15 cellular contexts compared by ENCODE assay signal in the genomic region with DNA sequence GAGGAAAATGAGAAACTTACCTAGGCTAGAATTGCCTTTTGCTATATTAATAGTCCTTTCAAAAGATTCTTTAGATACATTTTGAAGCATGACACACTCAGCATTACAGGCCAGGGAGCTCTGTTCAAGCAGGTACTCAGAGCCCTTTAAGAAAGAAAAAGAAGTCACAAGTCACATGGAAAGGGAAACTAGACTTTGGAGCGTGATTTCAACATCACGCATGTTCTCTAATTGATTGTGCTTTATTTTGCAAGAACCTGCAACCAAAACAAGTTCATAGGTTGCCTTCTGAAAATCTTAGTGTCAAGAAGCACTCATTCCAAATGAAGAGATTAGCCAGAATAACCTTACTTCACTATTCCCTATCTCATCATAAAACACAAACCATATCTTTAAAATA.
DNase-seq lines count a peak whose midpoint lies in the region; ATAC-seq, FAIRE-seq and TF ChIP-seq lines count a peak whose summit lies in the region.
"Had no signal": no experiment of that assay in that cellular context is flagged by ENCODE, and none has a peak within 500 bp of the region (broad histone marks: within the 10 kb centered on the region; RNA-seq: fewer than 3 reads in every experiment).

No MANE protein-coding gene starts in this region.

- no peak overlapping the region for H2AFZ ChIP-seq in hepatocyte

- DNase-seq in NOMO-1 treated with DMSO at 0.1 percent for 48 hours (lab: John Stamatoyannopoulos, UW; ENCODE audit: unreplicated experiment) (peak; percentile 0), NOMO-1 (lab: John Stamatoyannopoulos, UW; ENCODE audit: unreplicated experiment in 2 of 2) (no peak), hepatocyte (ENCODE audit: low spot score) (peak; percentile 26), right lobe of liver (peak in 1 of 3 donors; percentile 63), H54 (ENCODE audit: insufficient read length, low spot score) (no peak), heart right ventricle (no peak)
- no peak for DNase-seq in effector CD8-positive, alpha-beta T cell (lab: John Stamatoyannopoulos, UW)
- DNase-seq: 8988T; AML-193; CD4-positive, CD25-positive, alpha-beta regulatory T cell; DMS53; GF-D8 had no signal

- no peaks in the 10 kb centered on the region for H3K79me2 ChIP-seq in hepatocyte

- 80% methylated on average over 2 of the region's 2 CpGs for WGBS in hepatocyte (ENCODE audit: low lambda C conversion rate, missing lambda C conversion rate)
- WGBS in right lobe of liver (ENCODE audit: insufficient coverage, low coverage, low lambda C conversion rate, missing lambda C conversion rate), result 37% methylated on average over 2 of the region's 2 CpGs
- WGBS in heart right ventricle, 2 donors, result 95 to 96% methylated on average over 2 of the region's 2 CpGs

- no peaks in the 10 kb centered on the region for H3K36me3 ChIP-seq in hepatocyte (replicated peaks; ENCODE audit: insufficient read depth, low read depth)
- no peaks in the 10 kb centered on the region for H3K36me3 ChIP-seq in right lobe of liver
- H3K36me3 ChIP-seq in heart right ventricle, result peaks cover 0 to 92% (median 16%) of the 10 kb centered on the region in 9 donors
- H3K36me3 ChIP-seq: BLaER1 had no signal

- intact Hi-C loops in right lobe of liver (cut with DNase I), result no loop called here
- intact Hi-C loops in heart right ventricle (cut with DNase I), result loop anchor here in 3 of 10 donors (5.0 to 10.0 kb wide), 3 partner anchors 51 to 803 kb away; no protein-coding TSS in a partner anchor

- H3K27me3 ChIP-seq in hepatocyte (no peaks in the 10 kb centered on the region), right lobe of liver (no peaks in the 10 kb centered on the region), heart right ventricle (no peaks in the 10 kb centered on the region)
- H3K27me3 ChIP-seq: BLaER1 had no signal

- H3K4me1 ChIP-seq in hepatocyte (ENCODE audit: insufficient read depth), result no peaks in the 10 kb centered on the region
- H3K4me1 ChIP-seq in right lobe of liver, result peaks cover 0 to 11% (median 4%) of the 10 kb centered on the region in 4 donors
- H3K4me1 ChIP-seq in heart right ventricle, result no peaks in the 10 kb centered on the region
- H3K4me1 ChIP-seq: BLaER1 had no signal

- ATAC-seq in right lobe of liver (peak; percentile 82 to 91 (median 84)), HG03097 (IDR thresholded peaks at IDR 0.05; ENCODE audit: low FRiP score, unreplicated experiment) (no peak), heart right ventricle (no peak)
- ATAC-seq: HCT116 had no signal

- H4K20me1 ChIP-seq in hepatocyte (ENCODE audit: insufficient read depth, poor library complexity, severe bottlenecking), result no peaks in the 10 kb centered on the region
- H4K20me1 ChIP-seq: BLaER1 had no signal

- TF ChIP-seq POLR2A in right lobe of liver (IDR thresholded peaks at IDR 0.05), result peak; percentile 67
- no peak for TF ChIP-seq POLR2A in H54 (IDR thresholded peaks at IDR 0.05; ENCODE audit: low read depth, low read length)

- no peak for FAIRE-seq in H54 (lab: Jason Lieb, UNC)

- peak overlapping the region; percentile 60 for H3K27ac ChIP-seq in hepatocyte
- peak overlapping the region; percentile 25 to 74 (median 69) for H3K27ac ChIP-seq in right lobe of liver
- no peak overlapping the region for H3K27ac ChIP-seq in heart right ventricle
- H3K27ac ChIP-seq: BLaER1 had no signal

- H3K4me3 ChIP-seq in hepatocyte (no peak overlapping the region), right lobe of liver (peak overlapping the region; percentile 10 to 52 (median 39)), heart right ventricle (no peak overlapping the region)
- H3K4me3 ChIP-seq: BLaER1 had no signal

- no peak for TF ChIP-seq CTCF in hepatocyte (IDR thresholded peaks at IDR 0.05; ENCODE audit: poor library complexity)
- TF ChIP-seq CTCF in right lobe of liver (IDR thresholded peaks at IDR 0.05), result no peak
- no peak for TF ChIP-seq CTCF in heart right ventricle (IDR thresholded peaks at IDR 0.05)

- H3K9me2 ChIP-seq in hepatocyte (replicated peaks; ENCODE audit: insufficient read depth), result no peaks in the 10 kb centered on the region

- peak overlapping the region; percentile 6 for H3K4me2 ChIP-seq in hepatocyte
- H3K4me2 ChIP-seq: BLaER1 had no signal

- H3K9me3 ChIP-seq in hepatocyte (ENCODE audit: low read depth) (no peaks in the 10 kb centered on the region), right lobe of liver (no peaks in the 10 kb centered on the region), heart right ventricle (no peaks in the 10 kb centered on the region)
- H3K9me3 ChIP-seq: BLaER1 had no signal

Comparison
In these comparisons a context has a peak if more than half of its experiments do, and no peak if none do; other contexts are left out.
1. DNase-seq: peak in NOMO-1 treated with DMSO at 0.1 percent for 48 hours (single experiment) and hepatocyte (single experiment); none in NOMO-1 (0 of 2), H54 (single experiment), heart right ventricle (0 of 2) and effector CD8-positive, alpha-beta T cell (single experiment).
2. H3K27ac ChIP-seq: peak in hepatocyte (single experiment) and right lobe of liver (3 of 3); none in heart right ventricle (0 of 10).
3. H3K4me3 ChIP-seq: peak in right lobe of liver (3 of 3); none in hepatocyte (single experiment) and heart right ventricle (0 of 10).
4. ATAC-seq: peak in right lobe of liver (4 of 4); none in HG03097 (single experiment) and heart right ventricle (0 of 8).